ENCODE assay signal across 9 cellular contexts in genomic region chr1:23799255-23799569, GRCh38. TPM values are rescaled to one million over a fixed set of nuclear protein-coding genes. Genes with fewer than 3 reads are reported as not detected.
DNase-seq lines count a peak whose midpoint lies in the region; ATAC-seq and TF ChIP-seq lines count a peak whose summit lies in the region.
"Had no signal": no experiment of that assay in that cellular context is flagged by ENCODE, and none has a peak within 500 bp of the region (broad histone marks: within the 10 kb centered on the region; RNA-seq: fewer than 3 reads in every experiment).

No MANE protein-coding gene starts in this region.

- peak overlapping the region; percentile 79 to 90 (median 86) for H3K4me3 ChIP-seq in BLaER1 treated with 17β-estradiol and CSF1 and Interleukin-3, amounts not matched to agents 10 nM and 100 nM
- H3K4me3 ChIP-seq in MG63 (peak overlapping the region; percentile 87), duodenal mucosa (ENCODE audit: low read depth in 1 of 2, low read length in 2 of 2) (peak overlapping the region; percentile 88 to 89), testis (peak overlapping the region in 1 of 2 donors; percentile 86)

- no peak overlapping the region for H3K27ac Mint-ChIP-seq in nephron progenitor cell

- DNase-seq in MG63 (no peak), nephron progenitor cell (no peak), testis (no peak)
- DNase-seq: KBM-7 had no signal

- H3K9ac ChIP-seq in BLaER1 treated with 17β-estradiol and CSF1 and Interleukin-3, amounts not matched to agents 10 nM and 100 nM = peak overlapping the region; percentile 84 to 93 (median 88); a peak in 21 of 22 replicates
- peak overlapping the region; percentile 87 to 94 for H3K9ac ChIP-seq in duodenal mucosa (ENCODE audit: low read depth in 1 of 2, low read length in 2 of 2)

- intact Hi-C loops in testis (cut with DNase I; ENCODE audit: low total_unique reads) = no loop called here

- H3K4me1 Mint-ChIP-seq in nephron progenitor cell = peaks cover 17% of the 10 kb centered on the region

- peaks cover 0 to 42% (median 4%) of the 10 kb centered on the region in 11 experiments; a peak in 9 of 22 replicates for H4K20me1 ChIP-seq in BLaER1 treated with 17β-estradiol and CSF1 and Interleukin-3, amounts not matched to agents 10 nM and 100 nM

- no peaks in the 10 kb centered on the region for H3K9me3 Mint-ChIP-seq in nephron progenitor cell

- TF ChIP-seq POLR2A in testis (IDR thresholded peaks at IDR 0.05) = no peak
- TF ChIP-seq POLR2A in GM18505 (IDR thresholded peaks at IDR 0.05; ENCODE audit: borderline replicate concordance, extremely low read depth, insufficient read depth, insufficient read length) = no peak

- no peaks in the 10 kb centered on the region for H3K9me3 ChIP-seq in BLaER1 treated with 17β-estradiol and CSF1 and Interleukin-3, amounts not matched to agents 10 nM and 100 nM (replicated peaks in 1 of 11)
- H3K9me3 ChIP-seq in MG63 (no peaks in the 10 kb centered on the region), duodenal mucosa (ENCODE audit: control insufficient read depth in 1 of 2, low read length in 2 of 2) (no peaks in the 10 kb centered on the region), testis (no peaks in the 10 kb centered on the region)

- no peaks in the 10 kb centered on the region for H3K27me3 ChIP-seq in BLaER1 treated with 17β-estradiol and CSF1 and Interleukin-3, amounts not matched to agents 10 nM and 100 nM
- H3K27me3 ChIP-seq in MG63 (no peaks in the 10 kb centered on the region), duodenal mucosa (ENCODE audit: control insufficient read depth in 1 of 2, insufficient read depth in 2 of 2, low read length in 2 of 2) (no peaks in the 10 kb centered on the region), testis (no peaks in the 10 kb centered on the region)

- peaks cover 14% of the 10 kb centered on the region for H3K27me3 Mint-ChIP-seq in nephron progenitor cell (ENCODE audit: low read depth, poor library complexity)

- peaks cover 8% of the 10 kb centered on the region for H3K36me3 Mint-ChIP-seq in nephron progenitor cell (ENCODE audit: low read depth)

- peak overlapping the region in 10 of 11 experiments; percentile 71 to 85 (median 80); a peak in 17 of 22 replicates for H3K27ac ChIP-seq in BLaER1 treated with 17β-estradiol and CSF1 and Interleukin-3, amounts not matched to agents 10 nM and 100 nM
- H3K27ac ChIP-seq in duodenal mucosa (ENCODE audit: low read depth, low read length) (peak overlapping the region; percentile 96), testis (peak overlapping the region in 1 of 2 donors; percentile 85)

- TF ChIP-seq CTCF in nephron progenitor cell (IDR thresholded peaks at IDR 0.05) (no peak), testis (IDR thresholded peaks at IDR 0.05) (no peak)

- H3K4me1 ChIP-seq in BLaER1 treated with 17β-estradiol and CSF1 and Interleukin-3, amounts not matched to agents 10 nM and 100 nM = peaks cover 20 to 35% (median 25%) of the 10 kb centered on the region in 10 experiments
- peaks cover 25 to 36% of the 10 kb centered on the region in 2 donors for H3K4me1 ChIP-seq in duodenal mucosa (ENCODE audit: control insufficient read depth in 1 of 2, insufficient read depth in 2 of 2, low read length in 2 of 2)
- H3K4me1 ChIP-seq in testis = peaks cover 22% of the 10 kb centered on the region

- H3K4me3 Mint-ChIP-seq in nephron progenitor cell = peak overlapping the region; percentile 94

- ATAC-seq in HG02763 (IDR thresholded peaks at IDR 0.05; ENCODE audit: unreplicated experiment) (no peak), HG03097 (IDR thresholded peaks at IDR 0.05; ENCODE audit: low FRiP score, unreplicated experiment) (no peak), GM18505 (IDR thresholded peaks at IDR 0.05; ENCODE audit: unreplicated experiment) (no peak)

- WGBS in testis, 2 donors = 62 to 67% methylated on average over 7 of the region's 7 CpGs

- peaks cover 43 to 68% (median 49%) of the 10 kb centered on the region in 11 experiments for H3K36me3 ChIP-seq in BLaER1 treated with 17β-estradiol and CSF1 and Interleukin-3, amounts not matched to agents 10 nM and 100 nM
- peaks cover 22% of the 10 kb centered on the region for H3K36me3 ChIP-seq in MG63
- H3K36me3 ChIP-seq in duodenal mucosa (ENCODE audit: control insufficient read depth in 1 of 2, insufficient read depth in 2 of 2, low read length in 2 of 2) = peaks cover 13 to 44% of the 10 kb centered on the region in 2 donors
- no peaks in the 10 kb centered on the region for H3K36me3 ChIP-seq in testis (ENCODE audit: low read depth, missing control alignments)

- H3K4me2 ChIP-seq in BLaER1 treated with 17β-estradiol and CSF1 and Interleukin-3, amounts not matched to agents 10 nM and 100 nM = peak overlapping the region; percentile 90 to 100 (median 97)

RNA-seq across cellular contexts. Expression of gene GALE, which starts 1.3 kb away (rescaled TPM):
- total RNA-seq in MG63 (2014; rRNA removed; shearing (Covaris generic); ENCODE audit: low replicate concordance) = 45.4 and 123 TPM in 2 replicates
- total RNA-seq in testis = 10 to 100 TPM; 23.2 to 26.1 TPM
- 18.7 TPM for polyA plus RNA-seq in testis (ENCODE audit: insufficient read depth, low read depth, low replicate concordance)

RNA-seq across cellular contexts. Expression of gene LYPLA2, which starts 8.3 kb away (rescaled TPM):
- 38.5 and 68.6 TPM in 2 replicates for total RNA-seq in MG63 (2014; rRNA removed; shearing (Covaris generic); ENCODE audit: low replicate concordance)
- 10 to 100 TPM; 46.5 to 47.8 TPM for total RNA-seq in testis
- 36.1 TPM for polyA plus RNA-seq in testis (ENCODE audit: insufficient read depth, low read depth, low replicate concordance)

RNA-seq across cellular contexts. Expression of gene PITHD1, which starts 21.0 kb away (rescaled TPM):
- total RNA-seq in MG63 (2014; rRNA removed; shearing (Covaris generic); ENCODE audit: low replicate concordance) = 64.2 and 116 TPM in 2 replicates
- total RNA-seq in testis = 10 to 100 TPM; 83.7 to 89.9 TPM
- polyA plus RNA-seq in testis (ENCODE audit: insufficient read depth, low read depth, low replicate concordance) = 99.3 TPM

RNA-seq across cellular contexts. Expression of gene HMGCL, which starts 26.0 kb away (rescaled TPM):
- 27.6 and 41.0 TPM in 2 replicates for total RNA-seq in MG63 (2014; rRNA removed; shearing (Covaris generic); ENCODE audit: low replicate concordance)
- 10 to 100 TPM; 48.2 to 54.3 TPM for total RNA-seq in testis
- polyA plus RNA-seq in testis (ENCODE audit: insufficient read depth, low read depth, low replicate concordance) = 38.8 TPM

RNA-seq across cellular contexts. Expression of gene ELOA, which starts 55.9 kb away (rescaled TPM):
- 32.8 and 35.6 TPM in 2 replicates for total RNA-seq in MG63 (2014; rRNA removed; shearing (Covaris generic); ENCODE audit: low replicate concordance)
- total RNA-seq in testis = 10 to 100 TPM; 38.7 to 41.9 TPM
- polyA plus RNA-seq in testis (ENCODE audit: insufficient read depth, low read depth, low replicate concordance) = 51.3 TPM
